Comparison of ENCODE assay signal across 8 cellular contexts in genomic region chr3:113912551-113913246, GRCh38. TPM values are rescaled to one million over a fixed set of nuclear protein-coding genes. Genes with fewer than 3 reads are reported as not detected.
DNase-seq lines count a peak whose midpoint lies in the region; ATAC-seq and TF ChIP-seq lines count a peak whose summit lies in the region.

No MANE protein-coding gene starts in this region.

- peak in 3 of 7 experiments; percentile 21 to 23 (median 22) for DNase-seq in CD8-positive, alpha-beta T cell
- peak; percentile 62 for DNase-seq in NCI-H1105 treated with DMSO at 0.1 percent for 48 hours (lab: John Stamatoyannopoulos, UW)
- DNase-seq in T-helper 1 cell, result peak in 3 of 5 donors; percentile 5 to 55 (median 5)
- DNase-seq in effector memory CD4-positive, alpha-beta T cell, result peak in 2 of 3 donors; percentile 5 to 11
- peak; percentile 45 for DNase-seq in myocyte (ENCODE audit: low read depth)
- no peak for DNase-seq in NCI-H187 treated with DMSO at 0.1 percent for 48 hours (lab: John Stamatoyannopoulos, UW)

- ATAC-seq in CD8-positive, alpha-beta T cell, result peak; percentile 97
- ATAC-seq in GM18519 (IDR thresholded peaks at IDR 0.05; ENCODE audit: low FRiP score, unreplicated experiment), result peak; percentile 87
- ATAC-seq in HG02938 (IDR thresholded peaks at IDR 0.05; ENCODE audit: unreplicated experiment), result peak; percentile 88

- peak overlapping the region; percentile 56 for H3K4me3 Mint-ChIP-seq in CD8-positive, alpha-beta T cell

- H3K27me3 ChIP-seq in CD8-positive, alpha-beta T cell (ENCODE audit: insufficient read depth, low read length), result no peaks in the 10 kb centered on the region
- H3K27me3 ChIP-seq in effector memory CD4-positive, alpha-beta T cell (replicated peaks; ENCODE audit: control insufficient read depth, insufficient read depth, low read length, poor library complexity, severe bottlenecking), result no peaks in the 10 kb centered on the region

- peak; percentile 65 for TF ChIP-seq CTCF in CD8-positive, alpha-beta T cell (IDR thresholded peaks at IDR 0.05)

- no peaks in the 10 kb centered on the region for H3K9me3 Mint-ChIP-seq in CD8-positive, alpha-beta T cell

- H3K4me1 Mint-ChIP-seq in CD8-positive, alpha-beta T cell (ENCODE audit: low read depth), result peaks cover 6% of the 10 kb centered on the region

- CTCF ChIA-PET in CD8-positive, alpha-beta T cell (lab: Charles Lee), result interaction anchor here (0.7 to 3.2 kb wide), 18 partner anchors 10 to 430 kb away, joined by 3 to 16 read pairs (median 4); partner anchors contain the start of genes GRAMD1C and NAA50

- no peaks in the 10 kb centered on the region for H3K27me3 Mint-ChIP-seq in CD8-positive, alpha-beta T cell (ENCODE audit: low read depth)

- H3K36me3 ChIP-seq in CD8-positive, alpha-beta T cell (ENCODE audit: insufficient read depth, low read length), result no peaks in the 10 kb centered on the region
- H3K36me3 ChIP-seq in effector memory CD4-positive, alpha-beta T cell (ENCODE audit: control insufficient read depth, insufficient read depth, low read length), result no peaks in the 10 kb centered on the region

- H3K4me3 ChIP-seq in CD8-positive, alpha-beta T cell (ENCODE audit: low read depth, low read length), result peak overlapping the region; percentile 13
- no peak overlapping the region for H3K4me3 ChIP-seq in effector memory CD4-positive, alpha-beta T cell (ENCODE audit: insufficient read depth, low read depth, low read length, poor library complexity, severe bottlenecking)

- intact Hi-C loops in CD8-positive, alpha-beta T cell (cut with DNase I, micrococcal nuclease), result loop anchor here (1.0 to 10.0 kb wide), 6 partner anchors 68 to 868 kb away; partner anchors contain the start of gene GRAMD1C (in 2 of the 2)

- H3K36me3 Mint-ChIP-seq in CD8-positive, alpha-beta T cell, result no peaks in the 10 kb centered on the region

- H3K27ac Mint-ChIP-seq in CD8-positive, alpha-beta T cell, result peak overlapping the region; percentile 30

- peaks cover 5% of the 10 kb centered on the region for H3K4me1 ChIP-seq in CD8-positive, alpha-beta T cell (ENCODE audit: insufficient read depth, low read length)
- no peaks in the 10 kb centered on the region for H3K4me1 ChIP-seq in effector memory CD4-positive, alpha-beta T cell (ENCODE audit: control insufficient read depth, insufficient read depth, low read length, poor library complexity, severe bottlenecking)

- no peaks in the 10 kb centered on the region for H3K9me3 ChIP-seq in CD8-positive, alpha-beta T cell (ENCODE audit: low read length)
- no peaks in the 10 kb centered on the region for H3K9me3 ChIP-seq in effector memory CD4-positive, alpha-beta T cell (ENCODE audit: control insufficient read depth, low read length)

- POLR2A ChIA-PET in CD8-positive, alpha-beta T cell (lab: Charles Lee), result no interaction called here

- no peak overlapping the region for H3K27ac ChIP-seq in CD8-positive, alpha-beta T cell (ENCODE audit: low read depth, low read length)
- no peak overlapping the region for H3K27ac ChIP-seq in effector memory CD4-positive, alpha-beta T cell (ENCODE audit: insufficient read depth, low read length, poor library complexity, severe bottlenecking)

RNA-seq across cellular contexts. Expression of gene ZDHHC23, which starts 35.1 kb away (rescaled TPM):
- 1 to 10 TPM; 2.1 to 4.7 TPM for total RNA-seq in CD8-positive, alpha-beta T cell
- 0.11 TPM in 1 of 2 replicates, not detected in the other for total RNA-seq in myocyte
- 0.03 TPM for polyA plus RNA-seq in myocyte (2012)
